ENCODE assay signal across 26 cellular contexts in genomic region chr6:134481953-134482352, GRCh38.
"Had no signal": no experiment of that assay in that cellular context is flagged by ENCODE, and none has a peak within 500 bp of the region (broad histone marks: within the 10 kb centered on the region; RNA-seq: fewer than 3 reads in every experiment).

No MANE protein-coding gene starts in this region.

- H3K27ac Mint-ChIP-seq: activated naive CD4-positive, alpha-beta T cell treated with anti-CD3 and anti-CD28 coated beads for 36 hours; activated naive CD8-positive, alpha-beta T cell treated with anti-CD3 and anti-CD28 coated beads for 36 hours; progenitor cell of endocrine pancreas; stimulated activated naive CD8-positive, alpha-beta T cell treated with anti-CD3 and anti-CD28 coated beads, Interleukin-15, Interleukin-2, amounts not matched to agents 100 ng/mL and 50 ng/mL, for 24 hours had no signal

- H3K4me3 ChIP-seq: heart left ventricle, lung, ovary, skin epidermis, thoracic aorta, uterus had no signal

- ATAC-seq: naive thymus-derived CD4-positive, alpha-beta T cell had no signal

- H3K27me3 Mint-ChIP-seq: activated naive CD8-positive, alpha-beta T cell treated with anti-CD3 and anti-CD28 coated beads for 36 hours; stimulated activated naive CD8-positive, alpha-beta T cell treated with anti-CD3 and anti-CD28 coated beads, Interleukin-15, Interleukin-2, amounts not matched to agents 100 ng/mL and 50 ng/mL, for 24 hours had no signal

- H3K4me1 ChIP-seq: uterus had no signal

- DNase-seq: activated CD4-positive, alpha-beta T cell treated with anti-CD3 and anti-CD28 coated beads for 4 hours; activated CD4-positive, alpha-beta T cell treated with anti-CD3 and anti-CD28 coated beads, Interleukin-2, amount 50 U/mL, for 4 hours; activated effector memory CD4-positive, alpha-beta T cell treated with Interleukin-2 at 50 U/mL for 16 hours; activated naive CD4-positive, alpha-beta T cell treated with anti-CD3 and anti-CD28 coated beads for 36 hours; activated naive CD8-positive, alpha-beta T cell treated with anti-CD3 and anti-CD28 coated beads for 36 hours; dermis blood vessel endothelial cell; effector CD8-positive, alpha-beta T cell; heart left ventricle; kidney glomerular epithelial cell; midbrain; naive thymus-derived CD4-positive, alpha-beta T cell; ovary; retina; stimulated activated CD4-positive, alpha-beta T cell treated with anti-CD3 and anti-CD28 coated beads, Interleukin-12 subunit alpha, Interleukin-12 subunit beta, amount 100 ng/mL, for 4 hours; stimulated activated CD4-positive, alpha-beta T cell treated with anti-CD3 and anti-CD28 coated beads, Interleukin-4, amount 100 ng/mL, for 1 hour; trophoblast cell; uterus had no signal

- H3K9me3 ChIP-seq: heart left ventricle, ovary, thoracic aorta, uterus had no signal

- FAIRE-seq: endometrium, TTC549 had no signal

- H3K4me1 Mint-ChIP-seq: activated naive CD8-positive, alpha-beta T cell treated with anti-CD3 and anti-CD28 coated beads for 36 hours; central memory CD8-positive, alpha-beta T cell had no signal

- H3K36me3 ChIP-seq: heart left ventricle, ovary, thoracic aorta, uterus had no signal

- H3K27me3 ChIP-seq: heart left ventricle, ovary, uterus had no signal

- H3K27ac ChIP-seq: ovary, thoracic aorta, VCaP had no signal

- H3K36me3 Mint-ChIP-seq: activated naive CD8-positive, alpha-beta T cell treated with anti-CD3 and anti-CD28 coated beads for 36 hours had no signal

- H3K4me3 Mint-ChIP-seq: activated naive CD4-positive, alpha-beta T cell treated with anti-CD3 and anti-CD28 coated beads for 36 hours; activated naive CD8-positive, alpha-beta T cell treated with anti-CD3 and anti-CD28 coated beads for 36 hours; central memory CD8-positive, alpha-beta T cell; naive thymus-derived CD4-positive, alpha-beta T cell; stimulated activated naive CD8-positive, alpha-beta T cell treated with anti-CD3 and anti-CD28 coated beads, Interleukin-15, Interleukin-2, amounts not matched to agents 100 ng/mL and 50 ng/mL, for 24 hours had no signal

- H3K9me3 Mint-ChIP-seq: activated naive CD4-positive, alpha-beta T cell treated with anti-CD3 and anti-CD28 coated beads for 36 hours; stimulated activated naive CD8-positive, alpha-beta T cell treated with anti-CD3 and anti-CD28 coated beads, Interleukin-15, Interleukin-2, amounts not matched to agents 100 ng/mL and 50 ng/mL, for 24 hours had no signal
